ENCODE assay signal across 1 cellular context in the genomic region with DNA sequence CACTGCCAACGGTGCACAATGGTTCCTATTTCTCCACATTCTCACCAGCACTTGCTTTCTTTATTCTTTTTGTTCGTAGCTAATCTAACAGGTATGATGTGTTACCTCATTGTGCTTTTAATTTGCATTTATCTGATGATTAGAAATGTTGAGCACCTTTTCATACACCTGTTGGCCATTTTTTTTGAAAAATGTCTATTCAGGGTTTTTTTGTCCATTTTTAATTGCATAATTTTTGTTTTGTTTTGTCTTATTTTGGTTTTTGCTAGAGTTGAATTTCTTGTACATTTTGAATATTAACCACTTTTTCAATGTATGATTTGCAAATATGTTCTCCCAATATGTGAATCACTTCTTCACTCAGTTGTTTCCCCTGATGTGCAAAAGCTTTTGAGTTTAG.
TF ChIP-seq lines count a peak whose summit lies in the region.

No MANE protein-coding gene starts in this region.

TF ChIP-seq in HepG2, 621 proteins besides CTCF, POLR2A, EP300 and RAD21 (continued from another document):
- TF ChIP-seq ZXDC (CRISPR knock-in tag; IDR thresholded peaks at IDR 0.05): no peak
- no peak for TF ChIP-seq ATAD3A (CRISPR knock-in tag; IDR thresholded peaks at IDR 0.05)
- TF ChIP-seq PRDM4 (CRISPR knock-in tag; IDR thresholded peaks at IDR 0.05; ENCODE audit: borderline replicate concordance): no peak
- TF ChIP-seq NR2F1 (CRISPR knock-in tag; IDR thresholded peaks at IDR 0.05): no peak
- TF ChIP-seq MAFF (IDR thresholded peaks at IDR 0.05; ENCODE audit: low read depth, low read length): 0 out of 2 replicates have a peak, but pooled peaks have one; percentile 41
